In genomic region chr5:126056362-126056761, GRCh38 we compare ENCODE assay signal across 2 cellular contexts.
TF ChIP-seq lines count a peak whose summit lies in the region.

No MANE protein-coding gene starts in this region.

TF ChIP-seq in GM23338, 12 proteins besides CTCF, POLR2A, EP300 and RAD21 (continued from another document):
- TF ChIP-seq ZNF462 (CRISPR knock-in tag; IDR thresholded peaks at IDR 0.05) (no peak), EZH2phosphoT487 (IDR thresholded peaks at IDR 0.05; ENCODE audit: unreplicated experiment) (no peak), CREB1 (CRISPR knock-in tag; IDR thresholded peaks at IDR 0.05; ENCODE audit: low read depth) (no peak), REST (IDR thresholded peaks at IDR 0.05; ENCODE audit: unreplicated experiment) (no peak)
TF ChIP-seq in GM23338: peak in this region for 0.

TF ChIP-seq in WTC11, 78 proteins besides CTCF, POLR2A, EP300 and RAD21 (continued from another document):
- TF ChIP-seq ARID4B (CRISPR knock-in tag; IDR thresholded peaks at IDR 0.05; ENCODE audit: borderline replicate concordance): no peak
- no peak for TF ChIP-seq STAT6 (CRISPR knock-in tag; conservative IDR thresholded peaks at IDR 0.05; ENCODE audit: low read depth)
TF ChIP-seq in WTC11: peak in this region for 0.
